In genomic region chr13:112720814-112721197, GRCh38 we compare ENCODE assay signal across 26 cellular contexts. TPM values are rescaled to one million over a fixed set of nuclear protein-coding genes. Genes with fewer than 3 reads are reported as not detected.
DNase-seq lines count a peak whose midpoint lies in the region; ATAC-seq, FAIRE-seq and TF ChIP-seq lines count a peak whose summit lies in the region.
"Had no signal": no experiment of that assay in that cellular context is flagged by ENCODE, and none has a peak within 500 bp of the region (broad histone marks: within the 10 kb centered on the region; RNA-seq: fewer than 3 reads in every experiment).

No MANE protein-coding gene starts in this region.

- H3K4me3 Mint-ChIP-seq in type B pancreatic cell = peak overlapping the region; percentile 18
- H3K4me3 Mint-ChIP-seq: activated naive CD8-positive, alpha-beta T cell treated with anti-CD3 and anti-CD28 coated beads for 36 hours; natural killer cell; stimulated activated naive CD8-positive, alpha-beta T cell treated with anti-CD3 and anti-CD28 coated beads, Interleukin-15, Interleukin-2, amounts not matched to agents 100 ng/mL and 50 ng/mL, for 24 hours had no signal

- DNase-seq in left ventricle myocardium inferior = no peak
- no peak for DNase-seq in Right ventricle myocardium superior
- DNase-seq in hepatocyte (ENCODE audit: low spot score) = no peak
- DNase-seq in pancreas = no peak
- no peak for DNase-seq in type B pancreatic cell (ENCODE audit: extremely low spot score, unreplicated experiment)
- DNase-seq in stimulated activated CD4-positive, alpha-beta T cell treated with anti-CD3 and anti-CD28 coated beads, Interleukin-2, amount 100 ng/mL, for 48 hours = no peak
- DNase-seq in SK-N-DZ (ENCODE audit: low spot score) = no peak
- DNase-seq in activated effector memory CD4-positive, alpha-beta T cell treated with Interleukin-2 at 50 U/mL for 16 hours = no peak
- DNase-seq: activated CD4-positive, alpha-beta T cell treated with anti-CD3 and anti-CD28 coated beads, Interleukin-2, amount 50 U/mL, for 1 hour; activated naive CD8-positive, alpha-beta T cell treated with anti-CD3 and anti-CD28 coated beads for 36 hours; effector CD4-positive, alpha-beta T cell; mesendoderm; natural killer cell; NCI-H1417; NCI-H2081 treated with DMSO at 0.1 percent for 48 hours; NCI-H446 treated with DMSO at 0.1 percent for 48 hours; PC-3; stimulated activated CD4-positive, alpha-beta T cell treated with anti-CD3 and anti-CD28 coated beads, Interleukin-4, amount 100 ng/mL, for 24 hours had no signal

- H3K9me3 ChIP-seq in left ventricle myocardium inferior (replicated peaks) = no peaks in the 10 kb centered on the region
- no peaks in the 10 kb centered on the region for H3K9me3 ChIP-seq in hepatocyte (ENCODE audit: low read depth)
- no peaks in the 10 kb centered on the region for H3K9me3 ChIP-seq in pancreas
- H3K9me3 ChIP-seq: A549, esophagus muscularis mucosa had no signal

- H3K27me3 ChIP-seq in left ventricle myocardium inferior (ENCODE audit: low read depth) (no peaks in the 10 kb centered on the region), hepatocyte (no peaks in the 10 kb centered on the region), pancreas (no peaks in the 10 kb centered on the region)
- H3K27me3 ChIP-seq: esophagus muscularis mucosa had no signal

- FAIRE-seq in pancreas (lab: Jason Lieb, UNC) = no peak
- FAIRE-seq: A549, astrocyte, frontal cortex had no signal

- TF ChIP-seq CTCF in left ventricle myocardium inferior (IDR thresholded peaks at IDR 0.05; ENCODE audit: borderline replicate concordance) (no peak), hepatocyte (IDR thresholded peaks at IDR 0.05; ENCODE audit: poor library complexity) (no peak), pancreas (IDR thresholded peaks at IDR 0.05) (no peak), type B pancreatic cell (conservative IDR thresholded peaks at IDR 0.05) (no peak)

- 94% methylated on average over 10 of the region's 10 CpGs for WGBS in hepatocyte (ENCODE audit: low lambda C conversion rate, missing lambda C conversion rate)
- 88 to 94% methylated on average over 10 of the region's 10 CpGs for WGBS in pancreas, 2 donors

- H4K20me1 ChIP-seq in hepatocyte (ENCODE audit: insufficient read depth, poor library complexity, severe bottlenecking) = no peaks in the 10 kb centered on the region

- H3K4me2 ChIP-seq in hepatocyte = no peak overlapping the region
- H3K4me2 ChIP-seq: A549 had no signal

- H3K79me2 ChIP-seq in hepatocyte = peaks cover 84% of the 10 kb centered on the region

- H3K9me2 ChIP-seq in hepatocyte (replicated peaks; ENCODE audit: insufficient read depth) = no peaks in the 10 kb centered on the region

- H3K4me1 ChIP-seq in left ventricle myocardium inferior = peaks cover 55% of the 10 kb centered on the region
- peaks cover 54% of the 10 kb centered on the region for H3K4me1 ChIP-seq in hepatocyte (ENCODE audit: insufficient read depth)
- peaks cover 0 to 13% (median 10%) of the 10 kb centered on the region in 3 donors for H3K4me1 ChIP-seq in pancreas

- intact Hi-C loops in left ventricle myocardium inferior (cut with micrococcal nuclease) (no loop called here), Right ventricle myocardium superior (cut with DNase I) (no loop called here), pancreas (cut with DNase I) (no loop called here)

- no peaks in the 10 kb centered on the region for H3K27me3 Mint-ChIP-seq in type B pancreatic cell
- H3K27me3 Mint-ChIP-seq: activated naive CD8-positive, alpha-beta T cell treated with anti-CD3 and anti-CD28 coated beads for 36 hours; stimulated activated naive CD8-positive, alpha-beta T cell treated with anti-CD3 and anti-CD28 coated beads, Interleukin-15, Interleukin-2, amounts not matched to agents 100 ng/mL and 50 ng/mL, for 24 hours had no signal

- H3K9me3 Mint-ChIP-seq in type B pancreatic cell = peaks cover 5% of the 10 kb centered on the region
- H3K9me3 Mint-ChIP-seq: activated naive CD8-positive, alpha-beta T cell treated with anti-CD3 and anti-CD28 coated beads for 36 hours; natural killer cell; stimulated activated naive CD8-positive, alpha-beta T cell treated with anti-CD3 and anti-CD28 coated beads, Interleukin-15, Interleukin-2, amounts not matched to agents 100 ng/mL and 50 ng/mL, for 24 hours had no signal

- ATAC-seq in Right ventricle myocardium superior (ENCODE audit: poor library complexity) (no peak), pancreas (no peak)
- ATAC-seq: A549, natural killer cell, PC-3 had no signal

- peaks cover 25% of the 10 kb centered on the region for H3K36me3 Mint-ChIP-seq in type B pancreatic cell
- H3K36me3 Mint-ChIP-seq: activated naive CD8-positive, alpha-beta T cell treated with anti-CD3 and anti-CD28 coated beads for 36 hours; natural killer cell had no signal

- H3K4me3 ChIP-seq in left ventricle myocardium inferior (no peak overlapping the region), hepatocyte (no peak overlapping the region), pancreas (no peak overlapping the region)
- H3K4me3 ChIP-seq: A549, esophagus muscularis mucosa, skin epidermis had no signal

- H3K36me3 ChIP-seq in left ventricle myocardium inferior (no peaks in the 10 kb centered on the region), hepatocyte (replicated peaks; ENCODE audit: insufficient read depth, low read depth) (no peaks in the 10 kb centered on the region), pancreas (no peaks in the 10 kb centered on the region)
- H3K36me3 ChIP-seq: esophagus muscularis mucosa had no signal

- peak overlapping the region; percentile 94 for H3K27ac Mint-ChIP-seq in type B pancreatic cell
- H3K27ac Mint-ChIP-seq: activated naive CD8-positive, alpha-beta T cell treated with anti-CD3 and anti-CD28 coated beads for 36 hours; stimulated activated naive CD8-positive, alpha-beta T cell treated with anti-CD3 and anti-CD28 coated beads, Interleukin-15, Interleukin-2, amounts not matched to agents 100 ng/mL and 50 ng/mL, for 24 hours had no signal

- H3K4me1 Mint-ChIP-seq in type B pancreatic cell (ENCODE audit: unreplicated experiment) = peaks cover 52% of the 10 kb centered on the region

- no peak overlapping the region for H2AFZ ChIP-seq in hepatocyte

- peak overlapping the region; percentile 84 for H3K27ac ChIP-seq in left ventricle myocardium inferior (replicated peaks)
- peak overlapping the region; percentile 94 for H3K27ac ChIP-seq in hepatocyte
- peak overlapping the region; percentile 69 to 86 (median 80) for H3K27ac ChIP-seq in pancreas
- H3K27ac ChIP-seq: HL-60, VCaP had no signal

RNA-seq across cellular contexts. Expression of gene ATP11A, which starts 31.0 kb away (rescaled TPM):
- total RNA-seq in left ventricle myocardium inferior (106 TPM), Right ventricle myocardium superior (73.6 TPM), hepatocyte (21.9 and 30.8 TPM in 2 replicates), pancreas (10 to 100 TPM; 23.1 to 51.0 (median 33.6) TPM), type B pancreatic cell (ENCODE audit: low replicate concordance) (70.9 and 97.6 TPM in 2 replicates)
- polyA plus RNA-seq in hepatocyte (28.7 and 38.2 TPM in 2 replicates), pancreas (10 to 100 TPM in 1 of 2 donors, 1 to 10 TPM in 1; 9.3 to 18.7 TPM)
- polyA plus RNA-seq in SK-N-DZ (2014; cell fraction: cytosol; rRNA removed) = 5.8 and 7.6 TPM in 2 replicates
- 19.1 and 51.5 TPM in 2 replicates for polyA plus RNA-seq in SK-N-DZ (2014; cell fraction: nucleus; rRNA removed)
